17 cellular contexts compared by ENCODE assay signal in genomic region chr15:58490405-58491150, GRCh38. TPM values are rescaled to one million over a fixed set of nuclear protein-coding genes. Genes with fewer than 3 reads are reported as not detected.
DNase-seq lines count a peak whose midpoint lies in the region; ATAC-seq, FAIRE-seq and TF ChIP-seq lines count a peak whose summit lies in the region.
"Had no signal": no experiment of that assay in that cellular context is flagged by ENCODE, and none has a peak within 500 bp of the region (broad histone marks: within the 10 kb centered on the region; RNA-seq: fewer than 3 reads in every experiment).

No MANE protein-coding gene starts in this region.

- H3K27me3 ChIP-seq in body of pancreas = no peaks in the 10 kb centered on the region
- no peaks in the 10 kb centered on the region for H3K27me3 ChIP-seq in keratinocyte (ENCODE audit: control insufficient read depth, extremely low read depth, insufficient read depth, low read length)
- H3K27me3 ChIP-seq in CD8-positive, alpha-beta memory T cell (ENCODE audit: insufficient read depth, low read length, poor library complexity, severe bottlenecking) = no peaks in the 10 kb centered on the region
- H3K27me3 ChIP-seq: esophagus muscularis mucosa, neutrophil, upper lobe of left lung had no signal

- peaks cover 0 to 4% (median 0%) of the 10 kb centered on the region in 3 donors for H3K9me3 ChIP-seq in body of pancreas
- peaks cover 3% of the 10 kb centered on the region for H3K9me3 ChIP-seq in keratinocyte (ENCODE audit: control insufficient read depth, low read depth, low read length)
- peaks cover 8% of the 10 kb centered on the region for H3K9me3 ChIP-seq in CD8-positive, alpha-beta memory T cell (ENCODE audit: low read length)
- H3K9me3 ChIP-seq: neutrophil had no signal

- H3K9me3 Mint-ChIP-seq in CD8-positive, alpha-beta memory T cell = peaks cover 0 to 5% (median 0%) of the 10 kb centered on the region in 5 donors

- FAIRE-seq in keratinocyte (lab: Jason Lieb, UNC) = no peak
- FAIRE-seq: astrocyte, islet of Langerhans had no signal

- POLR2A ChIA-PET in CD8-positive, alpha-beta memory T cell (lab: Charles Lee) = no interaction called here

- H3K4me1 ChIP-seq in body of pancreas (peaks cover 7% of the 10 kb centered on the region), keratinocyte (ENCODE audit: control insufficient read depth, extremely low read depth, insufficient read depth, low read length) (no peaks in the 10 kb centered on the region)
- peaks cover 44% of the 10 kb centered on the region for H3K4me1 ChIP-seq in CD8-positive, alpha-beta memory T cell (ENCODE audit: insufficient read depth, low read length)

- H3K9ac ChIP-seq in keratinocyte (ENCODE audit: control insufficient read depth, extremely low read depth, insufficient read depth, low read length) = no peak overlapping the region

- intact Hi-C loops in body of pancreas (cut with DNase I) = no loop called here

- H3K4me3 Mint-ChIP-seq in CD8-positive, alpha-beta memory T cell = no peak overlapping the region

- H3K36me3 ChIP-seq in body of pancreas (replicated peaks in 1 of 2; ENCODE audit: insufficient read depth in 1 of 2, low read depth in 2 of 2) (no peaks in the 10 kb centered on the region), keratinocyte (ENCODE audit: control insufficient read depth in 2 of 2, extremely low read depth in 1 of 2, insufficient read depth in 2 of 2, low read length in 2 of 2) (no peaks in the 10 kb centered on the region)
- no peaks in the 10 kb centered on the region for H3K36me3 ChIP-seq in CD8-positive, alpha-beta memory T cell (ENCODE audit: insufficient read depth, low read length)
- H3K36me3 ChIP-seq: esophagus muscularis mucosa, neutrophil, upper lobe of left lung had no signal

- TF ChIP-seq CTCF in body of pancreas (IDR thresholded peaks at IDR 0.05) (no peak), keratinocyte (optimal IDR thresholded peaks at IDR 0.05 in 1 of 3, IDR thresholded peaks at IDR 0.05 in 1 of 3, conservative IDR thresholded peaks at IDR 0.05 in 1 of 3; ENCODE audit: extremely low read depth in 1 of 3, insufficient read depth in 2 of 3, low read length in 3 of 3) (no peak)

- peak; percentile 8 for DNase-seq in DMS53 (lab: John Stamatoyannopoulos, UW)
- DNase-seq in DMS53 treated with DMSO at 0.1 percent for 48 hours (lab: John Stamatoyannopoulos, UW; ENCODE audit: unreplicated experiment) = no peak
- peak in 2 of 4 donors; percentile 34 to 42 for DNase-seq in body of pancreas
- no peak for DNase-seq in keratinocyte (ENCODE audit: low read depth, low spot score)
- DNase-seq in superior temporal gyrus (ENCODE audit: extremely low spot score) = peak; percentile 20
- DNase-seq in amniotic stem cell (lab: John Stamatoyannopoulos, UW) = no peak
- DNase-seq in CD8-positive, alpha-beta memory T cell = no peak
- no peak for DNase-seq in HPDE6-E6E7 (ENCODE audit: extremely low spot score)
- DNase-seq: DMS153, midbrain had no signal

- dilution Hi-C loops in keratinocyte (cut with MboI; ENCODE audit: extremely low pct_ligation_motif_present, low sequenced_read_pairs) = no loop called here

- peak overlapping the region; percentile 25 for H2AFZ ChIP-seq in keratinocyte (ENCODE audit: control insufficient read depth, low read length)

- H3K4me2 ChIP-seq in keratinocyte (ENCODE audit: control insufficient read depth, extremely low read depth, insufficient read depth, low read depth, low read length) = no peak overlapping the region

- H3K27ac ChIP-seq in body of pancreas (peak overlapping the region in 3 of 4 donors; percentile 30 to 55 (median 44)), keratinocyte (ENCODE audit: control insufficient read depth, insufficient read depth, low read length) (no peak overlapping the region)
- no peak overlapping the region for H3K27ac ChIP-seq in CD8-positive, alpha-beta memory T cell (ENCODE audit: low read depth, low read length)
- H3K27ac ChIP-seq: 22Rv1, esophagus muscularis mucosa, neutrophil, upper lobe of left lung had no signal

- H3K9me1 ChIP-seq in keratinocyte (ENCODE audit: control insufficient read depth, extremely low read depth, insufficient read depth, low read length) = no peaks in the 10 kb centered on the region

- CTCF ChIA-PET in CD8-positive, alpha-beta memory T cell (lab: Charles Lee) = no interaction called here

- peaks cover 0 to 9% (median 0%) of the 10 kb centered on the region in 3 donors for H3K36me3 Mint-ChIP-seq in CD8-positive, alpha-beta memory T cell

- no peaks in the 10 kb centered on the region for H3K79me2 ChIP-seq in keratinocyte (ENCODE audit: control insufficient read depth, insufficient read depth, low read length)

- H3K4me1 Mint-ChIP-seq in CD8-positive, alpha-beta memory T cell = peaks cover 18 to 39% (median 29%) of the 10 kb centered on the region in 3 donors

- H3K27me3 Mint-ChIP-seq in CD8-positive, alpha-beta memory T cell = peaks cover 0 to 1% of the 10 kb centered on the region in 2 donors

- H4K20me1 ChIP-seq in keratinocyte (ENCODE audit: control insufficient read depth, extremely low read depth, insufficient read depth, low read length) = no peaks in the 10 kb centered on the region

- H3K4me3 ChIP-seq in body of pancreas (no peak overlapping the region), keratinocyte (ENCODE audit: control insufficient read depth in 2 of 3, extremely low read depth in 1 of 3, insufficient read depth in 2 of 3, low read depth in 1 of 3, low read length in 3 of 3) (no peak overlapping the region)
- no peak overlapping the region for H3K4me3 ChIP-seq in CD8-positive, alpha-beta memory T cell (ENCODE audit: low read length)
- H3K4me3 ChIP-seq: esophagus muscularis mucosa, skin epidermis, upper lobe of left lung had no signal

- no peak for TF ChIP-seq POLR2A in body of pancreas (IDR thresholded peaks at IDR 0.05)

- ATAC-seq in body of pancreas = peak; percentile 45

- H3K27ac Mint-ChIP-seq in CD8-positive, alpha-beta memory T cell = peak overlapping the region in 1 of 8 donors; percentile 23

- 77 to 86% methylated on average over 20 of the region's 20 CpGs for WGBS in body of pancreas, 2 donors

RNA-seq across cellular contexts. Expression of gene LIPC, which starts 58.8 kb away (rescaled TPM):
- total RNA-seq in body of pancreas = 1 to 10 TPM; 1.6 to 2.3 TPM
- polyA plus RNA-seq in keratinocyte = not detected in 3 replicates
- not detected for polyA plus RNA-seq in keratinocyte (2011; ENCODE audit: low read depth)
- not detected in 2 replicates for polyA plus RNA-seq in keratinocyte (2011; cell fraction: cytosol; rRNA removed)
- not detected in 2 replicates for polyA plus RNA-seq in keratinocyte (2011; cell fraction: nucleus; rRNA removed)
- polyA plus RNA-seq in keratinocyte (2012; ENCODE audit: low replicate concordance) = not detected in 2 replicates
- polyA minus RNA-seq in keratinocyte = not detected in 3 replicates
- polyA minus RNA-seq in keratinocyte (2011; cell fraction: cytosol; rRNA and poly(A)+ RNA removed) = not detected
- polyA minus RNA-seq in keratinocyte (2011; cell fraction: nucleus; rRNA and poly(A)+ RNA removed) = not detected in 2 replicates
- total RNA-seq in CD8-positive, alpha-beta memory T cell = under 1 TPM; 0.28 to 0.47 TPM
- 1.5 TPM for polyA plus RNA-seq in CD8-positive, alpha-beta memory T cell
- total RNA-seq: astrocyte had no signal

Comparison
In these comparisons a context has a peak if more than half of its experiments do, and no peak if none do; other contexts are left out.
1. DNase-seq: peak in DMS53 (single experiment) and superior temporal gyrus (single experiment); none in DMS53 treated with DMSO at 0.1 percent for 48 hours (single experiment), keratinocyte (single experiment), amniotic stem cell (single experiment), CD8-positive, alpha-beta memory T cell (0 of 5) and HPDE6-E6E7 (single experiment).
2. H3K27ac ChIP-seq: peak in body of pancreas (3 of 4); none in keratinocyte (single experiment) and CD8-positive, alpha-beta memory T cell (single experiment).